Comparison of ENCODE assay signal across 13 cellular contexts in the genomic region with DNA sequence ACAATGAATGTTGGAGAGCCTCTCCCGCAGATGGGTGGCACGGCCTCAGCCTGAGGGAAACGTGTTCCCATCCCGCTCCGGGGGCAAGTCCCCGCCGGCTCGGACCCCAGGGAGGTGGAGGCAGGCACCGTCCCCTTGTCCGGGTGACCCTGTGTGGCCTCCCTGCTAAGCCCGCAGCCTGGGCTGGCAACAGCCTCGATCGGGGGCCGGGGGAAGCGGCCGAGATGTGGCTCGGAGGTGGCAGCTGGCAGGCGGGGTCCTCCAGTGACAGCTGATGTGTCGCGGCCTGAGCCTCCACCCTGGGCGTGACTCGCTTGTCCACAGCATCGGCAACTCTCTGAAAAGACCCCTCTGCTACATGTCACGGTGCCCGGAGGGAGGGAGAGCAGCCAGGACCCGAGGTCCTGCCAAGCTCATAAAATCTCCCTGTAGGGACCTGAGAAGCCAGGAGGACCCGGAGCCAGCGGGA.
"Had no signal": no experiment of that assay in that cellular context is flagged by ENCODE, and none has a peak within 500 bp of the region (broad histone marks: within the 10 kb centered on the region; RNA-seq: fewer than 3 reads in every experiment).

No MANE protein-coding gene starts in this region.

- H3K9me3 ChIP-seq: lower lobe of right lung, pancreas, upper lobe of left lung had no signal

- FAIRE-seq: pancreas had no signal

- H3K4me3 Mint-ChIP-seq: activated naive CD8-positive, alpha-beta T cell treated with anti-CD3 and anti-CD28 coated beads, Interleukin-2, amount 10 ng/mL, durations not matched to agents 7 days and 5 days; naive B cell; WTC11 had no signal

- H3K36me3 ChIP-seq: lower lobe of right lung, pancreas, upper lobe of left lung had no signal

- H3K4me1 Mint-ChIP-seq: activated naive CD8-positive, alpha-beta T cell treated with anti-CD3 and anti-CD28 coated beads, Interleukin-2, amount 10 ng/mL, durations not matched to agents 7 days and 5 days; naive B cell had no signal

- H3K9me3 Mint-ChIP-seq: activated naive CD8-positive, alpha-beta T cell treated with anti-CD3 and anti-CD28 coated beads, Interleukin-2, amount 10 ng/mL, durations not matched to agents 7 days and 5 days; WTC11 had no signal

- H3K27ac Mint-ChIP-seq: activated naive CD8-positive, alpha-beta T cell treated with anti-CD3 and anti-CD28 coated beads, Interleukin-2, amount 10 ng/mL, durations not matched to agents 7 days and 5 days; naive B cell had no signal

- DNase-seq: activated CD4-positive, alpha-beta T cell treated with anti-CD3 and anti-CD28 coated beads for 4 hours; activated naive CD4-positive, alpha-beta T cell; activated naive CD8-positive, alpha-beta T cell treated with anti-CD3 and anti-CD28 coated beads, Interleukin-2, amount 10 ng/mL, durations not matched to agents 7 days and 5 days; activated T-cell treated with anti-CD3 and anti-CD28 coated beads for 4 hours; lower lobe of right lung; naive B cell; stimulated activated CD4-positive, alpha-beta T cell treated with anti-CD3 and anti-CD28 coated beads, Interleukin-15, amount 100 ng/mL, for 24 hours; stimulated activated CD4-positive, alpha-beta T cell treated with anti-CD3 and anti-CD28 coated beads, Interleukin-4, amount 100 ng/mL, for 1 hour; stimulated activated naive CD4-positive, alpha-beta T cell treated with Interleukin-2 at 50 U/mL for 16 hours; T-helper 2 cell had no signal

- H3K27me3 ChIP-seq: pancreas, upper lobe of left lung had no signal

- H3K36me3 Mint-ChIP-seq: activated naive CD8-positive, alpha-beta T cell treated with anti-CD3 and anti-CD28 coated beads, Interleukin-2, amount 10 ng/mL, durations not matched to agents 7 days and 5 days; naive B cell; WTC11 had no signal

- H3K27ac ChIP-seq: lower lobe of right lung, pancreas, upper lobe of left lung had no signal

- H3K4me3 ChIP-seq: pancreas had no signal

- H3K4me1 ChIP-seq: lower lobe of right lung, pancreas had no signal
